In genomic region chr9:93228030-93228429, GRCh38 we compare ENCODE assay signal across 27 cellular contexts. TPM values are rescaled to one million over a fixed set of nuclear protein-coding genes. Genes with fewer than 3 reads are reported as not detected.
"Had no signal": no experiment of that assay in that cellular context is flagged by ENCODE, and none has a peak within 500 bp of the region (broad histone marks: within the 10 kb centered on the region; RNA-seq: fewer than 3 reads in every experiment).

No MANE protein-coding gene starts in this region.

- H3K27ac ChIP-seq: cardiac muscle cell, esophagus squamous epithelium, neural progenitor cell, parathyroid adenoma, right lobe of liver, suprapubic skin had no signal

- H3K27me3 ChIP-seq: cardiac muscle cell, neural progenitor cell, right lobe of liver, suprapubic skin had no signal

- H3K9me3 ChIP-seq: esophagus squamous epithelium, right lobe of liver, suprapubic skin had no signal

- H3K27me3 Mint-ChIP-seq: progenitor cell of endocrine pancreas had no signal

- H3K4me3 Mint-ChIP-seq: nephron; neural progenitor cell; stimulated activated naive CD8-positive, alpha-beta T cell treated with anti-CD3 and anti-CD28 coated beads, Interleukin-15, amount 100 ng/mL, for 72 hours had no signal

- H3K36me3 ChIP-seq: cardiac muscle cell, esophagus squamous epithelium, neural progenitor cell, right lobe of liver, suprapubic skin had no signal

- H3K4me3 ChIP-seq: cardiac muscle cell, esophagus squamous epithelium, neural progenitor cell, right lobe of liver, smooth muscle cell, suprapubic skin had no signal

- H3K27ac Mint-ChIP-seq: nephron, neural progenitor cell, progenitor cell of endocrine pancreas had no signal

- H3K4me1 ChIP-seq: right lobe of liver had no signal

- H3K9me3 Mint-ChIP-seq: nephron; stimulated activated naive CD8-positive, alpha-beta T cell treated with anti-CD3 and anti-CD28 coated beads, Interleukin-15, amount 100 ng/mL, for 72 hours had no signal

- ATAC-seq: left lobe of liver; right lobe of liver; stimulated activated naive CD8-positive, alpha-beta T cell treated with anti-CD3 and anti-CD28 coated beads, Interleukin-15, amount 100 ng/mL, for 72 hours had no signal

- DNase-seq: cerebellar nuclear complex; dermis blood vessel endothelial cell; effector memory CD4-positive, alpha-beta T cell; esophagus squamous epithelium; foreskin melanocyte; hypothalamus; mesendoderm; midbrain; right lobe of liver; stimulated activated CD4-positive, alpha-beta T cell treated with anti-CD3 and anti-CD28 coated beads, Interleukin-12 subunit alpha, Interleukin-12 subunit beta, amount 100 ng/mL, for 4 hours; stimulated activated CD4-positive, alpha-beta T cell treated with anti-CD3 and anti-CD28 coated beads, Interleukin-1b, Interleukin-23, amount 100 ng/mL, for 48 hours; stimulated activated CD4-positive, alpha-beta T cell treated with anti-CD3 and anti-CD28 coated beads, Interleukin-4, amount 100 ng/mL, for 1 hour; stimulated activated CD8-positive, alpha-beta memory T cell treated with anti-CD3 and anti-CD28 coated beads, Interleukin-4, amount 100 ng/mL, for 48 hours; stimulated activated naive CD4-positive, alpha-beta T cell; stimulated activated naive CD8-positive, alpha-beta T cell treated with anti-CD3 and anti-CD28 coated beads, Interleukin-15, amount 100 ng/mL, for 72 hours; trophoblast cell had no signal

RNA-seq across cellular contexts. Expression of gene WNK2, which starts 44.1 kb away (rescaled TPM):
- total RNA-seq: dermis blood vessel endothelial cell, endothelial cell of umbilical vein, lung microvascular endothelial cell, osteoblast had no signal
